Comparison of ENCODE assay signal across 1 cellular context in genomic region chr6:167095888-167096287, GRCh38.
TF ChIP-seq lines count a peak whose summit lies in the region.

No MANE protein-coding gene starts in this region.

TF ChIP-seq in K562, 482 proteins besides CTCF, POLR2A, EP300 and RAD21:
- TF ChIP-seq NCOA2 (IDR thresholded peaks at IDR 0.05; ENCODE audit: partially characterized antibody in 2 of 2) (no peak), ATF7 (IDR thresholded peaks at IDR 0.05) (no peak), FOXP4 (CRISPR knock-in tag; IDR thresholded peaks at IDR 0.05; ENCODE audit: borderline replicate concordance) (0 out of 2 replicates have a peak, but pooled peaks have one; percentile 43), LCOR (CRISPR knock-in tag; IDR thresholded peaks at IDR 0.05) (no peak), RERE (CRISPR knock-in tag; IDR thresholded peaks at IDR 0.05; ENCODE audit: borderline replicate concordance) (no peak), SMARCE1 (IDR thresholded peaks at IDR 0.05) (no peak), ZNF140 (CRISPR knock-in tag; IDR thresholded peaks at IDR 0.05) (no peak)
